In genomic region chr17:13626703-13627102, GRCh38 we compare ENCODE assay signal across 15 cellular contexts. TPM values are rescaled to one million over a fixed set of nuclear protein-coding genes. Genes with fewer than 3 reads are reported as not detected.
DNase-seq lines count a peak whose midpoint lies in the region; ATAC-seq and TF ChIP-seq lines count a peak whose summit lies in the region.
"Had no signal": no experiment of that assay in that cellular context is flagged by ENCODE, and none has a peak within 500 bp of the region (broad histone marks: within the 10 kb centered on the region; RNA-seq: fewer than 3 reads in every experiment).

No MANE protein-coding gene starts in this region.

- H3K9me3 Mint-ChIP-seq in endothelial cell (ENCODE audit: unreplicated experiment): no peaks in the 10 kb centered on the region
- H3K9me3 Mint-ChIP-seq: activated CD4-positive, alpha-beta memory T cell treated with anti-CD3 and anti-CD28 coated beads, Interleukin-2, amount 10 ng/mL, durations not matched to agents 7 days and 5 days had no signal

- H3K4me1 ChIP-seq in MM.1S (ENCODE audit: low read length): no peaks in the 10 kb centered on the region
- H3K4me1 ChIP-seq: body of pancreas, heart right ventricle, pancreas had no signal

- H3K4me3 Mint-ChIP-seq in endothelial cell (ENCODE audit: unreplicated experiment): no peak overlapping the region
- H3K4me3 Mint-ChIP-seq: activated CD4-positive, alpha-beta memory T cell treated with anti-CD3 and anti-CD28 coated beads, Interleukin-2, amount 10 ng/mL, durations not matched to agents 7 days and 5 days had no signal

- H3K79me2 ChIP-seq in MM.1S (ENCODE audit: low read length): no peaks in the 10 kb centered on the region

- no peaks in the 10 kb centered on the region for H4K20me1 ChIP-seq in MM.1S (ENCODE audit: insufficient read depth, low read length)

- no peak for TF ChIP-seq CTCF in astrocyte of the cerebellum (IDR thresholded peaks at IDR 0.05; ENCODE audit: low read depth, low read length, missing control alignments)
- TF ChIP-seq CTCF in foreskin fibroblast (IDR thresholded peaks at IDR 0.05; ENCODE audit: low read depth, low read length): no peak
- TF ChIP-seq CTCF in endothelial cell (IDR thresholded peaks at IDR 0.05; ENCODE audit: unreplicated experiment): no peak
- no peak for TF ChIP-seq CTCF in MM.1S (IDR thresholded peaks at IDR 0.05; ENCODE audit: low read length)

- in situ Hi-C loops in astrocyte of the cerebellum (cut with HindIII; ENCODE audit: low sequenced_read_pairs): no loop called here

- no peaks in the 10 kb centered on the region for H3K9me2 ChIP-seq in MM.1S (replicated peaks; ENCODE audit: insufficient read depth, low read length)

- no peaks in the 10 kb centered on the region for H3K4me1 Mint-ChIP-seq in endothelial cell (ENCODE audit: unreplicated experiment)
- H3K4me1 Mint-ChIP-seq: activated CD4-positive, alpha-beta memory T cell treated with anti-CD3 and anti-CD28 coated beads, Interleukin-2, amount 10 ng/mL, durations not matched to agents 7 days and 5 days had no signal

- no peak overlapping the region for H3K4me2 ChIP-seq in MM.1S (ENCODE audit: low read depth, low read length)

- H3K27me3 Mint-ChIP-seq in endothelial cell (ENCODE audit: unreplicated experiment): peaks cover 3% of the 10 kb centered on the region

- H3F3A ChIP-seq in MM.1S (ENCODE audit: insufficient read depth, low read length): no peaks in the 10 kb centered on the region

- ATAC-seq in GM18858 (IDR thresholded peaks at IDR 0.05; ENCODE audit: unreplicated experiment): no peak
- ATAC-seq in activated CD4-positive, CD25-positive, alpha-beta regulatory T cell treated with anti-CD3 and anti-CD28 coated beads, Interleukin-2, amount 50 U/mL, for 24 hours: no peak
- ATAC-seq: body of pancreas, heart right ventricle, left cardiac atrium, pancreas had no signal

- no peaks in the 10 kb centered on the region for H3K36me3 Mint-ChIP-seq in endothelial cell (ENCODE audit: low read depth, unreplicated experiment)

- no peaks in the 10 kb centered on the region for H3K9me3 ChIP-seq in MM.1S (replicated peaks; ENCODE audit: insufficient read depth, low read length)
- H3K9me3 ChIP-seq: body of pancreas, SJSA1 had no signal

- H3K4me3 ChIP-seq in astrocyte of the cerebellum (ENCODE audit: low read depth, low read length): no peak overlapping the region
- H3K4me3 ChIP-seq in foreskin fibroblast (ENCODE audit: low read depth in 1 of 2, low read length in 2 of 2): no peak overlapping the region
- no peak overlapping the region for H3K4me3 ChIP-seq in MM.1S (ENCODE audit: low read length)
- H3K4me3 ChIP-seq: body of pancreas, heart right ventricle, pancreas, SJSA1 had no signal

- H3K9ac ChIP-seq in MM.1S (ENCODE audit: low read length): no peak overlapping the region

- no peak overlapping the region for H2AFZ ChIP-seq in MM.1S (ENCODE audit: low read length)

- no peak overlapping the region for H3K27ac Mint-ChIP-seq in endothelial cell (ENCODE audit: unreplicated experiment)
- H3K27ac Mint-ChIP-seq: activated CD4-positive, alpha-beta memory T cell treated with anti-CD3 and anti-CD28 coated beads, Interleukin-2, amount 10 ng/mL, durations not matched to agents 7 days and 5 days had no signal

- no peaks in the 10 kb centered on the region for H3K36me3 ChIP-seq in MM.1S (replicated peaks; ENCODE audit: insufficient read depth, low read length)
- H3K36me3 ChIP-seq: heart right ventricle, pancreas, SJSA1 had no signal

- no peaks in the 10 kb centered on the region for H3K27me3 ChIP-seq in MM.1S (replicated peaks; ENCODE audit: insufficient read depth, low read length)
- H3K27me3 ChIP-seq: body of pancreas, SJSA1 had no signal

- DNase-seq in AG08396 (ENCODE audit: low spot score) (peak; percentile 68), HS-5 (ENCODE audit: low read depth) (peak; percentile 74), astrocyte of the cerebellum (ENCODE audit: low read depth) (peak; percentile 68), foreskin fibroblast (peak; percentile 70 to 85), endothelial cell (ENCODE audit: low spot score) (no peak), MM.1S (no peak)
- DNase-seq: activated CD4-positive, alpha-beta memory T cell treated with anti-CD3 and anti-CD28 coated beads, Interleukin-2, amount 10 ng/mL, durations not matched to agents 7 days and 5 days; body of pancreas; heart right ventricle; left cardiac atrium; pancreas; stimulated activated CD4-positive, alpha-beta T cell treated with anti-CD3 and anti-CD28 coated beads, Interleukin-12 subunit alpha, Interleukin-12 subunit beta, amount 100 ng/mL, for 4 hours had no signal

- no peak overlapping the region for H3K27ac ChIP-seq in MM.1S (ENCODE audit: low read length)
- H3K27ac ChIP-seq: body of pancreas, heart right ventricle, pancreas, SJSA1 had no signal

RNA-seq across cellular contexts. Expression of gene HS3ST3A1, which starts 25.0 kb away (rescaled TPM):
- total RNA-seq in endothelial cell (ENCODE audit: unreplicated experiment): 1.1 TPM
- total RNA-seq: body of pancreas had no signal

Comparison
In these comparisons a context has a peak if more than half of its experiments do, and no peak if none do; other contexts are left out.
1. DNase-seq: peak in AG08396 (single experiment), HS-5 (single experiment), astrocyte of the cerebellum (single experiment) and foreskin fibroblast (2 of 2); none in endothelial cell (single experiment) and MM.1S (single experiment).